ENCODE assay signal across 1 cellular context in genomic region chr19:13954185-13954584, GRCh38.
TF ChIP-seq lines count a peak whose summit lies in the region.

No MANE protein-coding gene starts in this region.

TF ChIP-seq in SK-N-SH, 30 proteins besides CTCF, POLR2A, EP300 and RAD21 (continued from another document):
- TF ChIP-seq REST (IDR thresholded peaks at IDR 0.05; ENCODE audit: low read depth, low read length) (no peak), USF1 (IDR thresholded peaks at IDR 0.05; ENCODE audit: borderline replicate concordance, low read depth) (no peak), TCF12 (IDR thresholded peaks at IDR 0.05) (no peak), FOSL2 (IDR thresholded peaks at IDR 0.05; ENCODE audit: borderline replicate concordance, low read depth) (no peak), TAF1 (IDR thresholded peaks at IDR 0.05; ENCODE audit: borderline replicate concordance, low read depth, low read length) (no peak), POLR2AphosphoS5 (IDR thresholded peaks at IDR 0.05; ENCODE audit: low read depth, low read length) (no peak), SIN3A (IDR thresholded peaks at IDR 0.05; ENCODE audit: borderline replicate concordance, low read depth, low read length) (no peak), TEAD4 (IDR thresholded peaks at IDR 0.05; ENCODE audit: borderline replicate concordance, insufficient read depth) (no peak), ELF1 (IDR thresholded peaks at IDR 0.05) (no peak)
